Comparison of ENCODE assay signal across 8 cellular contexts in genomic region chr16:87203060-87203656, GRCh38.
A peak's percentile ranks its signal among the peaks of the same experiment; 100 is the strongest.
DNase-seq lines count a peak whose midpoint lies in the region; ATAC-seq and TF ChIP-seq lines count a peak whose summit lies in the region.

No MANE protein-coding gene starts in this region.

- peaks cover 0 to 4% (median 2%) of the 10 kb centered on the region in 4 donors for H3K4me1 Mint-ChIP-seq in CD4-positive, alpha-beta memory T cell

- H3K36me3 ChIP-seq in CD4-positive, alpha-beta memory T cell (ENCODE audit: insufficient read depth, low read length): no peaks in the 10 kb centered on the region
- H3K36me3 ChIP-seq in HEK293 (ENCODE audit: control insufficient read depth in 2 of 2, insufficient read depth in 1 of 2, low read length in 2 of 2) (no peaks in the 10 kb centered on the region), Peyer's patch (no peaks in the 10 kb centered on the region), adipocyte (ENCODE audit: control insufficient read depth, insufficient read depth, low read length, severe bottlenecking) (no peaks in the 10 kb centered on the region), spleen (no peaks in the 10 kb centered on the region)

- H3K27ac Mint-ChIP-seq in CD4-positive, alpha-beta memory T cell: no peak overlapping the region

- POLR2A ChIA-PET in CD4-positive, alpha-beta memory T cell (lab: Charles Lee; ENCODE audit: partially characterized antibody): no interaction called here
- POLR2A ChIA-PET in HEK293 (lab: Yijun Ruan, JAX): no interaction called here

- ATAC-seq in HG03457 (IDR thresholded peaks at IDR 0.05; ENCODE audit: unreplicated experiment) (no peak), GM21515 (IDR thresholded peaks at IDR 0.05; ENCODE audit: unreplicated experiment) (no peak)

- no peak overlapping the region for H3K4me3 ChIP-seq in CD4-positive, alpha-beta memory T cell (ENCODE audit: low read length in 2 of 2)
- no peak overlapping the region for H3K4me3 ChIP-seq in HEK293 (ENCODE audit: low read depth, low read length)
- H3K4me3 ChIP-seq in Peyer's patch: no peak overlapping the region
- peak overlapping the region; percentile 6 for H3K4me3 ChIP-seq in adipocyte (ENCODE audit: low read length)
- H3K4me3 ChIP-seq in spleen: no peak overlapping the region

- no peaks in the 10 kb centered on the region for H3K36me3 Mint-ChIP-seq in CD4-positive, alpha-beta memory T cell

- H3K27ac ChIP-seq in CD4-positive, alpha-beta memory T cell (ENCODE audit: low read depth, low read length): no peak overlapping the region
- H3K27ac ChIP-seq in HEK293 (ENCODE audit: extremely low read depth, low read depth, low read length) (no peak overlapping the region), Peyer's patch (no peak overlapping the region), spleen (no peak overlapping the region)

- TF ChIP-seq POLR2A in Peyer's patch (IDR thresholded peaks at IDR 0.05) (no peak), spleen (IDR thresholded peaks at IDR 0.05) (no peak)

- no peaks in the 10 kb centered on the region for H3K9me3 ChIP-seq in CD4-positive, alpha-beta memory T cell (ENCODE audit: control insufficient read depth in 1 of 2, low read length in 2 of 2)
- H3K9me3 ChIP-seq in HEK293 (ENCODE audit: control insufficient read depth, insufficient read depth, low read depth, low read length) (no peaks in the 10 kb centered on the region), Peyer's patch (no peaks in the 10 kb centered on the region), adipocyte (ENCODE audit: control insufficient read depth, low read length) (no peaks in the 10 kb centered on the region), spleen (no peaks in the 10 kb centered on the region)

- H3K9ac ChIP-seq in adipocyte (ENCODE audit: low read length): no peak overlapping the region

- CTCF ChIA-PET in CD4-positive, alpha-beta memory T cell (lab: Charles Lee; ENCODE audit: partially characterized antibody): interaction anchor here (1.2 kb wide), 1 partner anchor 432 kb away, joined by 3 read pairs; no protein-coding TSS in a partner anchor
- CTCF ChIA-PET in HEK293 (lab: Yijun Ruan, JAX): interaction anchor here (0.6 to 3.6 kb wide), 17 partner anchors 10 to 1427 kb away, joined by 3 to 21 read pairs (median 3); no protein-coding TSS in a partner anchor

- DNase-seq in CD4-positive, alpha-beta memory T cell: peak in 3 of 5 donors; percentile 3 to 8 (median 5)
- DNase-seq in Peyer's patch (peak in 2 of 3 donors; percentile 77 to 81), adipocyte (ENCODE audit: low read depth) (peak; percentile 88), hepatic stellate cell (ENCODE audit: low spot score) (peak; percentile 87), spleen (no peak)

- H3K4me1 ChIP-seq in CD4-positive, alpha-beta memory T cell (ENCODE audit: insufficient read depth, low read length): no peaks in the 10 kb centered on the region
- no peaks in the 10 kb centered on the region for H3K4me1 ChIP-seq in HEK293 (ENCODE audit: control insufficient read depth, insufficient read depth, low read length)
- no peaks in the 10 kb centered on the region for H3K4me1 ChIP-seq in Peyer's patch
- peaks cover 53% of the 10 kb centered on the region for H3K4me1 ChIP-seq in adipocyte (ENCODE audit: control insufficient read depth, insufficient read depth, low read length)
- H3K4me1 ChIP-seq in spleen: no peaks in the 10 kb centered on the region

- no peaks in the 10 kb centered on the region for H3K27me3 ChIP-seq in CD4-positive, alpha-beta memory T cell (ENCODE audit: insufficient read depth, low read length)
- H3K27me3 ChIP-seq in Peyer's patch (no peaks in the 10 kb centered on the region), adipocyte (replicated peaks; ENCODE audit: control insufficient read depth, insufficient read depth, low read length) (no peaks in the 10 kb centered on the region), spleen (replicated peaks in 1 of 7) (peaks cover 0 to 8% (median 0%) of the 10 kb centered on the region in 7 donors)

- 13 to 24% (median 19%) methylated on average over 10 to 11 of the region's 11 CpGs for WGBS in spleen, 5 donors

- TF ChIP-seq CTCF in HEK293 (tag by site-specific recombination; IDR thresholded peaks at IDR 0.05) (peak; percentile 90), Peyer's patch (IDR thresholded peaks at IDR 0.05) (peak in 5 of 6 experiments; percentile 27 to 77 (median 72)), spleen (IDR thresholded peaks at IDR 0.05 in 8 of 11, conservative IDR thresholded peaks at IDR 0.05 in 3 of 11) (peak in 10 of 11 experiments; percentile 20 to 71 (median 49))

- intact Hi-C loops in CD4-positive, alpha-beta memory T cell (cut with micrococcal nuclease): no loop called here
- intact Hi-C loops in spleen (cut with DNase I; ENCODE audit: low total_unique reads): no loop called here

- peaks cover 0 to 2% (median 0%) of the 10 kb centered on the region in 8 donors for H3K9me3 Mint-ChIP-seq in CD4-positive, alpha-beta memory T cell

- peaks cover 9 to 15% of the 10 kb centered on the region in 2 donors for H3K27me3 Mint-ChIP-seq in CD4-positive, alpha-beta memory T cell

- peak overlapping the region in 1 of 8 donors; percentile 39 for H3K4me3 Mint-ChIP-seq in CD4-positive, alpha-beta memory T cell

TF ChIP-seq in HEK293, 187 proteins besides CTCF, POLR2A, EP300 and RAD21:
- TF ChIP-seq ZNF335 (tag by site-specific recombination; conservative IDR thresholded peaks at IDR 0.05) (peak; percentile 57), TRIM28 (IDR thresholded peaks at IDR 0.05; ENCODE audit: borderline replicate concordance, low read length) (peak; percentile 66; the same call in 1 of the 2 replicates), SCRT2 (tag by site-specific recombination; IDR thresholded peaks at IDR 0.05) (peak; percentile 95), REPIN1 (tag by site-specific recombination; IDR thresholded peaks at IDR 0.05; ENCODE audit: low read depth) (no peak), SCRT1 (tag by site-specific recombination; IDR thresholded peaks at IDR 0.05; ENCODE audit: borderline replicate concordance) (peak; percentile 97), FEZF1 (tag by site-specific recombination; IDR thresholded peaks at IDR 0.05) (no peak), ZNF561 (tag by site-specific recombination; IDR thresholded peaks at IDR 0.05; ENCODE audit: borderline replicate concordance) (no peak), ZNF555 (tag by site-specific recombination; conservative IDR thresholded peaks at IDR 0.05) (no peak), ZBTB17 (tag by site-specific recombination; IDR thresholded peaks at IDR 0.05) (peak; percentile 70), ZNF391 (tag by site-specific recombination; IDR thresholded peaks at IDR 0.05; ENCODE audit: borderline replicate concordance, low read depth) (no peak), ZNF350 (tag by site-specific recombination; IDR thresholded peaks at IDR 0.05) (no peak)
TF ChIP-seq in HEK293: peak in this region for 5.
